Comparison of ENCODE assay signal across 20 cellular contexts in genomic region chr3:153090973-153091372, GRCh38.
DNase-seq lines count a peak whose midpoint lies in the region; ATAC-seq and TF ChIP-seq lines count a peak whose summit lies in the region.
"Had no signal": no experiment of that assay in that cellular context is flagged by ENCODE, and none has a peak within 500 bp of the region (broad histone marks: within the 10 kb centered on the region; RNA-seq: fewer than 3 reads in every experiment).

No MANE protein-coding gene starts in this region.

- intact Hi-C loops in CD4-positive, alpha-beta T cell (cut with DNase I, micrococcal nuclease): loop anchor here in 1 of 2 experiments (5.0 kb wide), 1 partner anchor 71 kb away; the partner anchor contains the start of gene RAP2B
- intact Hi-C loops in PC-3 (cut with micrococcal nuclease): no loop called here

- H3K4me1 ChIP-seq in PC-3 (ENCODE audit: insufficient read depth, low read length): peaks cover 25% of the 10 kb centered on the region
- H3K4me1 ChIP-seq: prostate gland, suprapubic skin had no signal

- no peak overlapping the region for H2AFZ ChIP-seq in PC-3 (ENCODE audit: low read length)

- no peaks in the 10 kb centered on the region for H3K9me2 ChIP-seq in PC-3 (replicated peaks; ENCODE audit: low read length)

- no TSS peak for BruUV-seq in PC-3 (replicated peaks; lab: Mats Ljungman, UMichigan)

- H3K79me2 ChIP-seq in PC-3 (ENCODE audit: low read length): no peaks in the 10 kb centered on the region

- H3K27me3 ChIP-seq in CD4-positive, alpha-beta T cell (ENCODE audit: control insufficient read depth, insufficient read depth, low read length): no peaks in the 10 kb centered on the region
- no peaks in the 10 kb centered on the region for H3K27me3 ChIP-seq in PC-3 (ENCODE audit: low read length)
- H3K27me3 ChIP-seq: suprapubic skin had no signal

- H3K9me3 Mint-ChIP-seq in CD4-positive, alpha-beta T cell: no peaks in the 10 kb centered on the region
- H3K9me3 Mint-ChIP-seq: central memory CD8-positive, alpha-beta T cell; HFFc6; memory B cell; natural killer cell treated with Interleukin-12 subunit alpha and Interleukin-12 subunit beta and Interleukin-15 and Interleukin-18, amount 100 ng/mL, for 72 hours had no signal

- H3K4me1 Mint-ChIP-seq in CD4-positive, alpha-beta T cell (ENCODE audit: low read depth): peaks cover 25% of the 10 kb centered on the region
- H3K4me1 Mint-ChIP-seq: memory B cell had no signal

- POLR2A ChIA-PET in CD4-positive, alpha-beta T cell (lab: Charles Lee): interaction anchor here (1.5 kb wide), 1 partner anchor 70 kb away, joined by 6 read pairs; no protein-coding TSS in a partner anchor
- POLR2A ChIA-PET in PC-3 (lab: Charles Lee; ENCODE audit: unreplicated experiment): no interaction called here

- DNase-seq in CD4-positive, alpha-beta T cell: no peak
- DNase-seq in PC-3 (no peak), AML-193 (lab: John Stamatoyannopoulos, UW) (no peak), kidney tubule cell (ENCODE audit: low spot score) (no peak), NCI-H2171 treated with DMSO at 0.1 percent for 48 hours (lab: John Stamatoyannopoulos, UW) (no peak)
- DNase-seq: activated effector memory CD4-positive, alpha-beta T cell treated with Interleukin-2 at 50 U/mL for 16 hours; effector memory CD4-positive, alpha-beta T cell; head of caudate nucleus; HFFc6; NCI-H1092; Right ventricle myocardium superior had no signal

- no peak for TF ChIP-seq CTCF in CD4-positive, alpha-beta T cell (IDR thresholded peaks at IDR 0.05)
- 0 out of 2 replicates have a peak, but pooled peaks have one; percentile 9 for TF ChIP-seq CTCF in PC-3 (conservative IDR thresholded peaks at IDR 0.05; ENCODE audit: low read depth, low read length)

- H3K36me3 ChIP-seq in PC-3 (ENCODE audit: low read depth, low read length): no peaks in the 10 kb centered on the region
- H3K36me3 ChIP-seq: prostate gland, suprapubic skin had no signal

- CTCF ChIA-PET in CD4-positive, alpha-beta T cell (lab: Charles Lee): no interaction called here
- CTCF ChIA-PET in PC-3 (lab: Charles Lee): no interaction called here

- no peak overlapping the region for H3K4me2 ChIP-seq in PC-3 (ENCODE audit: low read length)
- H3K4me2 ChIP-seq: smooth muscle cell had no signal

- H3K36me3 Mint-ChIP-seq in CD4-positive, alpha-beta T cell (ENCODE audit: low read depth): no peaks in the 10 kb centered on the region
- H3K36me3 Mint-ChIP-seq: memory B cell; natural killer cell treated with Interleukin-12 subunit alpha and Interleukin-12 subunit beta and Interleukin-15 and Interleukin-18, amount 100 ng/mL, for 72 hours had no signal

- H3K9ac ChIP-seq in PC-3 (ENCODE audit: low read length): no peak overlapping the region

- H3K27ac Mint-ChIP-seq in CD4-positive, alpha-beta T cell: peak overlapping the region; percentile 64
- H3K27ac Mint-ChIP-seq: HFFc6; memory B cell; natural killer cell treated with Interleukin-12 subunit alpha and Interleukin-12 subunit beta and Interleukin-15 and Interleukin-18, amount 100 ng/mL, for 72 hours had no signal

- H3K9me3 ChIP-seq in CD4-positive, alpha-beta T cell (ENCODE audit: control insufficient read depth, low read length): no peaks in the 10 kb centered on the region
- H3K9me3 ChIP-seq in PC-3 (ENCODE audit: low read length): no peaks in the 10 kb centered on the region
- H3K9me3 ChIP-seq: prostate gland, suprapubic skin had no signal

- H3K27me3 Mint-ChIP-seq in CD4-positive, alpha-beta T cell: no peaks in the 10 kb centered on the region
- H3K27me3 Mint-ChIP-seq: central memory CD8-positive, alpha-beta T cell had no signal

- H3K27ac ChIP-seq in CD4-positive, alpha-beta T cell (ENCODE audit: low read depth, low read length): no peak overlapping the region
- H3K27ac ChIP-seq in PC-3 (ENCODE audit: low read length): no peak overlapping the region
- H3K27ac ChIP-seq: prostate gland, suprapubic skin had no signal

- ATAC-seq in CD4-positive, alpha-beta T cell (ENCODE audit: poor library complexity): peak; percentile 65
- ATAC-seq in GM18517 (IDR thresholded peaks at IDR 0.05; ENCODE audit: unreplicated experiment) (peak; percentile 76), HG02678 (IDR thresholded peaks at IDR 0.05; ENCODE audit: unreplicated experiment) (peak; percentile 50), PC-3 (no peak), HG03460 (IDR thresholded peaks at IDR 0.05; ENCODE audit: unreplicated experiment) (no peak)
- ATAC-seq: natural killer cell treated with Interleukin-12 subunit alpha and Interleukin-12 subunit beta and Interleukin-15 and Interleukin-18, amount 100 ng/mL, for 72 hours had no signal

- H3F3A ChIP-seq in PC-3 (ENCODE audit: low read length, unreplicated experiment): peaks cover 6% of the 10 kb centered on the region

- no peaks in the 10 kb centered on the region for H4K20me1 ChIP-seq in PC-3 (ENCODE audit: low read length)

- H3K4me3 ChIP-seq in PC-3 (ENCODE audit: low read length): no peak overlapping the region
- H3K4me3 ChIP-seq: prostate gland, smooth muscle cell, suprapubic skin had no signal

- H3K4me3 Mint-ChIP-seq in CD4-positive, alpha-beta T cell: peak overlapping the region; percentile 13
- H3K4me3 Mint-ChIP-seq: central memory CD8-positive, alpha-beta T cell; HFFc6; memory B cell; natural killer cell treated with Interleukin-12 subunit alpha and Interleukin-12 subunit beta and Interleukin-15 and Interleukin-18, amount 100 ng/mL, for 72 hours had no signal

Comparison
In these comparisons a context has a peak if more than half of its experiments do, and no peak if none do; other contexts are left out.
1. ATAC-seq: peak in CD4-positive, alpha-beta T cell (single experiment), GM18517 (single experiment) and HG02678 (single experiment); none in PC-3 (single experiment) and HG03460 (single experiment).